In genomic region chr16:75647138-75647491, GRCh38 we compare ENCODE assay signal across 9 cellular contexts. TPM values are rescaled to one million over a fixed set of nuclear protein-coding genes. Genes with fewer than 3 reads are reported as not detected.
DNase-seq lines count a peak whose midpoint lies in the region; ATAC-seq and TF ChIP-seq lines count a peak whose summit lies in the region.
"Had no signal": no experiment of that assay in that cellular context is flagged by ENCODE, and none has a peak within 500 bp of the region (broad histone marks: within the 10 kb centered on the region; RNA-seq: fewer than 3 reads in every experiment).

No MANE protein-coding gene starts in this region.

- H4K20me1 ChIP-seq in PC-9 (ENCODE audit: insufficient read depth) (peaks cover 25% of the 10 kb centered on the region), osteoblast (ENCODE audit: insufficient read depth, low read length) (peaks cover 44% of the 10 kb centered on the region)

- H3K36me3 ChIP-seq in PC-9 (ENCODE audit: low read depth) (peaks cover 8% of the 10 kb centered on the region; the same call in 1 of the 2 replicates), osteoblast (ENCODE audit: insufficient read depth, low read length) (peaks cover 25% of the 10 kb centered on the region)

- TF ChIP-seq CTCF in HFFc6 (IDR thresholded peaks at IDR 0.05): no peak
- no peak for TF ChIP-seq CTCF in PC-9 (conservative IDR thresholded peaks at IDR 0.05)
- no peak for TF ChIP-seq CTCF in osteoblast (IDR thresholded peaks at IDR 0.05; ENCODE audit: extremely low read depth, low read depth, low read length)

- POLR2A ChIA-PET in PC-9 (lab: Charles Lee; ENCODE audit: unreplicated experiment): interaction anchor here (0.7 to 1.4 kb wide), 2 partner anchors 24 to 305 kb away, joined by 3 to 4 read pairs; partner anchors contain the start of gene ADAT1

- H3K4me3 Mint-ChIP-seq in HFFc6: peak overlapping the region; percentile 90

- CTCF ChIA-PET in PC-9 (lab: Charles Lee): interaction anchor here (0.7 to 0.8 kb wide), 3 partner anchors 24 to 183 kb away, joined by 3 to 5 read pairs (median 3); partner anchors contain the start of gene ADAT1

- H3K27ac Mint-ChIP-seq in HFFc6: peak overlapping the region; percentile 89

- intact Hi-C loops in PC-9 (cut with micrococcal nuclease; ENCODE audit: unreplicated experiment): loop anchor here (1.0 kb wide), 1 partner anchor 24 kb away; the partner anchor contains the start of gene ADAT1

- H3K27ac ChIP-seq in PC-9 (peak overlapping the region; percentile 67), osteoblast (ENCODE audit: low read depth, low read length) (peak overlapping the region; percentile 91)

- H3K27me3 ChIP-seq in PC-9 (ENCODE audit: insufficient read depth, low read depth) (no peaks in the 10 kb centered on the region), osteoblast (ENCODE audit: insufficient read depth, low read length) (no peaks in the 10 kb centered on the region)

- ATAC-seq in GM18502 (IDR thresholded peaks at IDR 0.05; ENCODE audit: poor library complexity, unreplicated experiment) (peak; percentile 29), esophagus mucosa (peak; percentile 30)

- no peaks in the 10 kb centered on the region for H3K9me3 Mint-ChIP-seq in HFFc6

- peaks cover 14% of the 10 kb centered on the region; the same call in 1 of the 2 replicates for H3F3A ChIP-seq in PC-9 (ENCODE audit: insufficient read depth, low read depth)

- H3K79me2 ChIP-seq in PC-9 (ENCODE audit: low read depth): peaks cover 93% of the 10 kb centered on the region
- H3K79me2 ChIP-seq in osteoblast (ENCODE audit: insufficient read depth, low read length): peaks cover 94% of the 10 kb centered on the region

- H3K4me1 Mint-ChIP-seq in HFFc6 (ENCODE audit: low read depth): peaks cover 45% of the 10 kb centered on the region

- BruUV-seq in PC-9 (replicated peaks; lab: Mats Ljungman, UMichigan): TSS peak; percentile 65

- no peaks in the 10 kb centered on the region for H3K9me2 ChIP-seq in PC-9 (ENCODE audit: insufficient read depth)

- H2AFZ ChIP-seq in PC-9: peak overlapping the region; percentile 97
- H2AFZ ChIP-seq in osteoblast (ENCODE audit: low read length): peak overlapping the region; percentile 96

- no peaks in the 10 kb centered on the region; the same call in 1 of the 2 replicates for H3K27me3 Mint-ChIP-seq in HFFc6 (ENCODE audit: insufficient read depth)

- H3K4me2 ChIP-seq in PC-9: peak overlapping the region; percentile 94
- H3K4me2 ChIP-seq in osteoblast (ENCODE audit: insufficient read depth, low read length): peak overlapping the region; percentile 93

- H3K9me3 ChIP-seq in PC-9 (ENCODE audit: insufficient read depth, low read depth): no peaks in the 10 kb centered on the region
- H3K9me3 ChIP-seq in osteoblast (ENCODE audit: low read depth, low read length): no peaks in the 10 kb centered on the region

- peaks cover 42% of the 10 kb centered on the region for H3K36me3 Mint-ChIP-seq in HFFc6 (ENCODE audit: low read depth)

- H3K4me3 ChIP-seq in PC-9 (peak overlapping the region; percentile 98), osteoblast (ENCODE audit: insufficient read depth, low read length) (peak overlapping the region; percentile 89)

- H3K4me1 ChIP-seq in PC-9 (replicated peaks; ENCODE audit: insufficient read depth) (peaks cover 27% of the 10 kb centered on the region), osteoblast (ENCODE audit: insufficient read depth, low read length) (peaks cover 28% of the 10 kb centered on the region)

- no peak for DNase-seq in HFFc6
- no peak for DNase-seq in PC-9
- peak; percentile 49 for DNase-seq in osteoblast (ENCODE audit: insufficient read length, low spot score, missing footprints)
- DNase-seq in central memory CD4-positive, alpha-beta T cell: no peak
- DNase-seq in NAMALWA (ENCODE audit: low spot score): no peak
- DNase-seq in NCI-H187 treated with DMSO at 0.1 percent for 48 hours (lab: John Stamatoyannopoulos, UW): no peak

RNA-seq across cellular contexts. Expression of gene KARS1, which starts 0.3 kb away (rescaled TPM):
- total RNA-seq in HFFc6 (2021; fragmentation: NEBNext Ultra II Directional; extraction: Animal tissue kit (Norgen Biotek cat#: 25700)): 100 to 1,000 TPM; 135 to 158 (median 152) TPM
- total RNA-seq in PC-9 (2021) (101 and 132 TPM in 2 replicates), esophagus mucosa (91.9 TPM), osteoblast (121 and 125 TPM in 2 replicates)

RNA-seq across cellular contexts. Expression of gene TERF2IP, which starts 0.5 kb away (rescaled TPM):
- total RNA-seq in HFFc6 (2021; fragmentation: NEBNext Ultra II Directional; extraction: Animal tissue kit (Norgen Biotek cat#: 25700)): 10 to 100 TPM; 67.9 to 87.8 (median 70.6) TPM
- 16.9 and 19.3 TPM in 2 replicates for total RNA-seq in PC-9 (2021)
- 23.4 TPM for total RNA-seq in esophagus mucosa
- 39.1 and 39.5 TPM in 2 replicates for total RNA-seq in osteoblast

RNA-seq across cellular contexts. Expression of gene ADAT1, which starts 24.0 kb away (rescaled TPM):
- 10 to 100 TPM; 48.3 to 61.2 (median 55.0) TPM for total RNA-seq in HFFc6 (2021; fragmentation: NEBNext Ultra II Directional; extraction: Animal tissue kit (Norgen Biotek cat#: 25700))
- 57.9 and 66.4 TPM in 2 replicates for total RNA-seq in PC-9 (2021)
- 25.5 TPM for total RNA-seq in esophagus mucosa
- 46.0 and 54.8 TPM in 2 replicates for total RNA-seq in osteoblast

RNA-seq across cellular contexts. Expression of gene CPHXL2, which starts 29.7 kb away (rescaled TPM):
- total RNA-seq in HFFc6 (2021; fragmentation: NEBNext Ultra II Directional; extraction: Animal tissue kit (Norgen Biotek cat#: 25700)): not detected
- total RNA-seq in PC-9 (2021): not detected in 2 replicates
- total RNA-seq in esophagus mucosa: not detected
- total RNA-seq in osteoblast: not detected in 2 replicates
- total RNA-seq: activated CD8-positive, alpha-beta memory T cell treated with anti-CD3 and anti-CD28 coated beads for 36 hours had no signal

RNA-seq across cellular contexts. Expression of gene DUXB, which starts 54.1 kb away (rescaled TPM):
- total RNA-seq in HFFc6 (2021; fragmentation: NEBNext Ultra II Directional; extraction: Animal tissue kit (Norgen Biotek cat#: 25700)): not detected
- not detected in 2 replicates for total RNA-seq in PC-9 (2021)
- not detected for total RNA-seq in esophagus mucosa
- total RNA-seq in osteoblast: not detected in 2 replicates
- total RNA-seq: activated CD8-positive, alpha-beta memory T cell treated with anti-CD3 and anti-CD28 coated beads for 36 hours had no signal
